ENCODE assay signal across 8 cellular contexts in the genomic region with DNA sequence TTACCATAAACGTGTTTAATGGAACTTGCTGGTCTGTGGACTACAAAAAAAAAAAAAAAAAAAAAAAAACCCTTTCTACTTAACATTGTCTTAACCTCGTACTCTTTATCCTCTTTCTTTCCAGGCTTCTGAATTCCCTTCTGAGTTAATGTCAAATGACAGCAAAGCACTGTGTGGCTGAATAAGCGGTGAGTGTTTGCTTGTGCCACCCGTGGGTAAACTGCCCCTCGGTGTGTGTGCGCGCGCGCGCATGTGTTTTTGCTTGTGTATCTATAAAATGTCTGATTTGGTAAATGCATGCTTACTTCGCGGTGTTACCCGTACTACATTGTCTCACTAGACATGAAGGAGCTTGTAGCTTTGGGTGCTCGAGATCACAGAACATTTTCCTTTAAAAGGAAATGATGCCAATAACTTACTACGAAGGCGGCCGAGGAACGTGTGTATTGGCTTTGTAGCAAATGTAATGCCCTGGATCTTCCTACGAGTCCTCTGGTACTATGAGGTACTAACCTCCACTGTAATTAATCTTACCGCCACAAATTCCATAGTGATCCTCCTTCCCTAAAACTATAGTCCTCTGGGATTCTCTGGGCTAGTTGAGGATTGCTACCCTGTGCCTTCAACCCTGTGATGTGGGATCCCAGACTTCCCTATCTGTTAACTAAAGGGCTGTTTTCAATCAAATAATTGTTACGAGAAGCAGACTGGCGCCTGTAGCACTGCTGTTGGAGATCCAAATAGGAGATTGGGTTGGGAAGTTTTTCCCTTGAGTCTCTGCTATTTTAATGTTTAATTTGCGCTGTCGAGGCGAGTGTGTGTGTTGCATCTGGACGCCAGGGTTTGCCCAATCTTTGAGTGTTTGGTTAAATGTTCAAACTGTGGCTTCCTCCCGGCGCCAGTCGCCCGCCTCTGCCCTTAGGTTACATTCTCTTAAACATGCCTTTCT. TPM values are rescaled to one million over a fixed set of nuclear protein-coding genes. Genes with fewer than 3 reads are reported as not detected.
DNase-seq lines count a peak whose midpoint lies in the region; ATAC-seq and TF ChIP-seq lines count a peak whose summit lies in the region.

No MANE protein-coding gene starts in this region.

- in situ Hi-C loops in G401 (cut with HindIII; ENCODE audit: low sequenced_read_pairs) = no loop called here

- H3K9me3 ChIP-seq in ectodermal cell (ENCODE audit: control insufficient read depth, low read length) (no peaks in the 10 kb centered on the region), mesodermal cell (ENCODE audit: control insufficient read depth, low read length) (no peaks in the 10 kb centered on the region), suprapubic skin (no peaks in the 10 kb centered on the region)

- TF ChIP-seq EP300 in suprapubic skin (IDR thresholded peaks at IDR 0.05) = no peak

- H3K4me3 ChIP-seq in ectodermal cell (ENCODE audit: insufficient read depth, low read depth, low read length) = peak overlapping the region; percentile 88
- peak overlapping the region; percentile 96 for H3K4me3 ChIP-seq in mesodermal cell (ENCODE audit: extremely low read depth, insufficient read depth, low read length, poor library complexity, severe bottlenecking)
- peak overlapping the region; percentile 77 for H3K4me3 ChIP-seq in suprapubic skin

- peak; percentile 69 for DNase-seq in G401 (ENCODE audit: low spot score)
- peak; percentile 28 for DNase-seq in NCI-H2171 (lab: John Stamatoyannopoulos, UW)
- DNase-seq in activated CD4-positive, alpha-beta T cell treated with anti-CD3 and anti-CD28 coated beads for 48 hours = peak; percentile 65
- no peak for DNase-seq in suprapubic skin (ENCODE audit: low spot score in 2 of 2)

- ATAC-seq in HG03460 (IDR thresholded peaks at IDR 0.05; ENCODE audit: unreplicated experiment) (no peak), HG03196 (IDR thresholded peaks at IDR 0.05; ENCODE audit: unreplicated experiment) (no peak)

- TF ChIP-seq POLR2A in suprapubic skin (IDR thresholded peaks at IDR 0.05) = no peak

- H3K4me1 ChIP-seq in ectodermal cell (ENCODE audit: control insufficient read depth, insufficient read depth, low read length) (peaks cover 17% of the 10 kb centered on the region), mesodermal cell (ENCODE audit: control insufficient read depth, insufficient read depth, low read length, poor library complexity, severe bottlenecking) (peaks cover 12% of the 10 kb centered on the region), suprapubic skin (peaks cover 47% of the 10 kb centered on the region)

- H3K27ac ChIP-seq in ectodermal cell (ENCODE audit: insufficient read depth, low read depth, low read length, poor library complexity, severe bottlenecking) (peak overlapping the region; percentile 30), mesodermal cell (ENCODE audit: low read depth, low read length, severe bottlenecking) (peak overlapping the region; percentile 88), suprapubic skin (peak overlapping the region; percentile 83)

- H3K27me3 ChIP-seq in ectodermal cell (ENCODE audit: control insufficient read depth, insufficient read depth, low read length, poor library complexity, severe bottlenecking) (no peaks in the 10 kb centered on the region), suprapubic skin (no peaks in the 10 kb centered on the region)

- WGBS in ectodermal cell, 2 experiments = 1% methylated on average over 29 to 30 of the region's 30 CpGs
- WGBS in mesodermal cell (ENCODE audit: insufficient coverage in 2 of 2), 2 experiments = 0 to 1% methylated on average over 16 to 22 of the region's 30 CpGs
- WGBS in suprapubic skin = under 1% methylated on average over 30 of the region's 30 CpGs

- no peak for TF ChIP-seq CTCF in suprapubic skin (IDR thresholded peaks at IDR 0.05)

- H3K36me3 ChIP-seq in ectodermal cell (ENCODE audit: control insufficient read depth, insufficient read depth, low read length) = no peaks in the 10 kb centered on the region
- H3K36me3 ChIP-seq in mesodermal cell (ENCODE audit: control insufficient read depth, insufficient read depth, low read length) = peaks cover 23% of the 10 kb centered on the region
- H3K36me3 ChIP-seq in suprapubic skin = no peaks in the 10 kb centered on the region

RNA-seq across cellular contexts. Expression of gene ID2, which starts 1.1 kb away (rescaled TPM):
- total RNA-seq in G401 (2014; rRNA removed; shearing (Covaris generic)) = 293 and 327 TPM in 2 replicates
- polyA plus RNA-seq in ectodermal cell (2013, experiment 1 of 4) = 251 TPM
- polyA plus RNA-seq in ectodermal cell (2013, experiment 2 of 4) = 242 TPM
- 307 TPM for polyA plus RNA-seq in ectodermal cell (2013, experiment 3 of 4)
- 300 TPM for polyA plus RNA-seq in ectodermal cell (2013, experiment 4 of 4)
- polyA plus RNA-seq in mesodermal cell (2013, experiment 1 of 2) = 444 TPM
- 414 TPM for polyA plus RNA-seq in mesodermal cell (2013, experiment 2 of 2)
- 100 to 1,000 TPM; 179 to 249 (median 211) TPM for total RNA-seq in suprapubic skin

Comparison
In these comparisons a context has a peak if more than half of its experiments do, and no peak if none do; other contexts are left out.
1. DNase-seq: peak in G401 (single experiment), NCI-H2171 (single experiment) and activated CD4-positive, alpha-beta T cell treated with anti-CD3 and anti-CD28 coated beads for 48 hours (single experiment); none in suprapubic skin (0 of 2).
2. H3K27ac ChIP-seq: peak in every context shown above with its lines; median percentile 88 in mesodermal cell; 83 in suprapubic skin; 30 in ectodermal cell.
3. Peak in every context shown above with its lines, with median percentiles within 50 percentile points of each other: H3K4me3 ChIP-seq.